ENCODE assay signal across 11 cellular contexts in genomic region chr9:133130721-133131244, GRCh38. TPM values are rescaled to one million over a fixed set of nuclear protein-coding genes. Genes with fewer than 3 reads are reported as not detected.
DNase-seq lines count a peak whose midpoint lies in the region; TF ChIP-seq lines count a peak whose summit lies in the region.
"Had no signal": no experiment of that assay in that cellular context is flagged by ENCODE, and none has a peak within 500 bp of the region (broad histone marks: within the 10 kb centered on the region; RNA-seq: fewer than 3 reads in every experiment).

No MANE protein-coding gene starts in this region.

- no peaks in the 10 kb centered on the region for H3K27me3 ChIP-seq in vagina
- no peaks in the 10 kb centered on the region for H3K27me3 ChIP-seq in mesendoderm (ENCODE audit: insufficient read depth, low read length, poor library complexity)
- H3K27me3 ChIP-seq: SJCRH30 had no signal

- no peak overlapping the region for H4K8ac ChIP-seq in mesendoderm (ENCODE audit: low read depth, low read length)

- no peak for TF ChIP-seq POLR2A in vagina (IDR thresholded peaks at IDR 0.05)

- no peak overlapping the region for H2AK5ac ChIP-seq in mesendoderm (ENCODE audit: low read length)

- no peak overlapping the region for H3K56ac ChIP-seq in mesendoderm (ENCODE audit: low read length)

- H3K9ac ChIP-seq in mesendoderm (ENCODE audit: low read length) = no peak overlapping the region

- H3K79me2 ChIP-seq in mesendoderm (ENCODE audit: control insufficient read depth, insufficient read depth, low read length) = no peaks in the 10 kb centered on the region

- H3K36me3 ChIP-seq in vagina (no peaks in the 10 kb centered on the region), mesendoderm (ENCODE audit: control insufficient read depth, insufficient read depth, low read length) (no peaks in the 10 kb centered on the region)
- H3K36me3 ChIP-seq: SJCRH30 had no signal

- intact Hi-C loops in vagina (cut with DNase I) = no loop called here

- no peak overlapping the region for H2BK15ac ChIP-seq in mesendoderm (replicated peaks; ENCODE audit: low read depth)

- H4K5ac ChIP-seq in mesendoderm (ENCODE audit: low read length) = no peak overlapping the region

- H3K23ac ChIP-seq in mesendoderm (ENCODE audit: low read length) = no peak overlapping the region

- DNase-seq in stimulated activated CD4-positive, alpha-beta T cell treated with anti-CD3 and anti-CD28 coated beads, Interleukin-15, amount 100 ng/mL, for 24 hours = peak; percentile 57
- no peak for DNase-seq in stimulated activated CD4-positive, alpha-beta T cell treated with anti-CD3 and anti-CD28 coated beads, Interleukin-12 subunit alpha, Interleukin-12 subunit beta, amount 100 ng/mL, for 4 hours
- peak; percentile 62 for DNase-seq in activated CD4-positive, alpha-beta T cell treated with anti-CD3 and anti-CD28 coated beads, Interleukin-2, amount 50 U/mL, for 1 hour
- DNase-seq in globus pallidus (ENCODE audit: low spot score) (peak; percentile 7), vagina (ENCODE audit: extremely low spot score in 2 of 2) (no peak), mesendoderm (no peak), GOT3 (lab: John Stamatoyannopoulos, UW) (no peak), hypothalamus (lab: John Stamatoyannopoulos, UW) (no peak)
- DNase-seq: KG1, left ventricle myocardium superior, SJCRH30 had no signal

- TF ChIP-seq CTCF in vagina (IDR thresholded peaks at IDR 0.05) = no peak

- H3K4me1 ChIP-seq in vagina (peaks cover 77% of the 10 kb centered on the region), mesendoderm (ENCODE audit: control insufficient read depth, low read depth, low read length) (no peaks in the 10 kb centered on the region)

- no peak overlapping the region for H3K4me2 ChIP-seq in mesendoderm (ENCODE audit: low read length)

- no peak overlapping the region for H3K18ac ChIP-seq in mesendoderm (ENCODE audit: low read length)

- no peak overlapping the region for H2BK120ac ChIP-seq in mesendoderm (ENCODE audit: low read depth, low read length)

- no peaks in the 10 kb centered on the region for H3K9me3 ChIP-seq in vagina
- H3K9me3 ChIP-seq: SJCRH30 had no signal

- no peak overlapping the region for H3K4me3 ChIP-seq in vagina
- no peak overlapping the region for H3K4me3 ChIP-seq in mesendoderm (ENCODE audit: low read length)
- H3K4me3 ChIP-seq: SJCRH30 had no signal

- no peak overlapping the region for H2BK5ac ChIP-seq in mesendoderm (ENCODE audit: low read length)

- no peak overlapping the region for H3K4ac ChIP-seq in mesendoderm (ENCODE audit: low read depth, low read length)

- no CpG with 5 or more reads among the region's 10 CpGs for WGBS in mesendoderm (ENCODE audit: extremely low coverage, insufficient coverage, low lambda C conversion rate)

- H3K27ac ChIP-seq in vagina = peak overlapping the region; percentile 85
- H3K27ac ChIP-seq in mesendoderm (ENCODE audit: low read depth, low read length) = no peak overlapping the region
- H3K27ac ChIP-seq: SJCRH30 had no signal

- no peaks in the 10 kb centered on the region for H3K79me1 ChIP-seq in mesendoderm (ENCODE audit: low read length)

RNA-seq across cellular contexts. Expression of gene RALGDS, which starts 9.7 kb away (rescaled TPM):
- 85.0 TPM for total RNA-seq in vagina
- polyA plus RNA-seq in mesendoderm (2013, experiment 1 of 2) = 8.2 TPM
- 9.3 TPM for polyA plus RNA-seq in mesendoderm (2013, experiment 2 of 2)

RNA-seq across cellular contexts. Expression of gene GBGT1, which starts 32.9 kb away (rescaled TPM):
- total RNA-seq in vagina = 27.0 TPM
- polyA plus RNA-seq in mesendoderm (2013, experiment 1 of 2) = 3.3 TPM
- polyA plus RNA-seq in mesendoderm (2013, experiment 2 of 2) = 3.7 TPM

Comparison
In these comparisons a context has a peak if more than half of its experiments do, and no peak if none do; other contexts are left out.
1. DNase-seq: peak in stimulated activated CD4-positive, alpha-beta T cell treated with anti-CD3 and anti-CD28 coated beads, Interleukin-15, amount 100 ng/mL, for 24 hours (single experiment), activated CD4-positive, alpha-beta T cell treated with anti-CD3 and anti-CD28 coated beads, Interleukin-2, amount 50 U/mL, for 1 hour (single experiment) and globus pallidus (single experiment); none in stimulated activated CD4-positive, alpha-beta T cell treated with anti-CD3 and anti-CD28 coated beads, Interleukin-12 subunit alpha, Interleukin-12 subunit beta, amount 100 ng/mL, for 4 hours (single experiment), vagina (0 of 2), mesendoderm (single experiment), GOT3 (single experiment) and hypothalamus (0 of 51).